Comparison of ENCODE assay signal across 8 cellular contexts in genomic region chr6:170305772-170306323, GRCh38. TPM values are rescaled to one million over a fixed set of nuclear protein-coding genes. Genes with fewer than 3 reads are reported as not detected.
DNase-seq lines count a peak whose midpoint lies in the region; ATAC-seq and TF ChIP-seq lines count a peak whose summit lies in the region.

No MANE protein-coding gene starts in this region.

- WGBS in liver = 21% methylated on average over 31 of the region's 31 CpGs
- WGBS in urinary bladder = 17% methylated on average over 31 of the region's 31 CpGs

- CTCF ChIA-PET in BJ (lab: Yijun Ruan, JAX) = interaction anchor here (0.8 kb wide), 1 partner anchor 474 kb away, joined by 3 read pairs; no protein-coding TSS in a partner anchor

- H3K36me3 ChIP-seq in BJ (ENCODE audit: control insufficient read depth, insufficient read depth, low read length) (no peaks in the 10 kb centered on the region), liver (ENCODE audit: control insufficient read depth in 4 of 4, insufficient read depth in 3 of 4, low read depth in 1 of 4, low read length in 3 of 4) (no peaks in the 10 kb centered on the region), urinary bladder (ENCODE audit: insufficient read depth) (no peaks in the 10 kb centered on the region)

- DNase-seq in BJ (ENCODE audit: low read depth) = no peak
- DNase-seq in activated naive CD8-positive, alpha-beta T cell treated with anti-CD3 and anti-CD28 coated beads, Interleukin-2, amount 10 ng/mL, durations not matched to agents 7 days and 5 days = no peak
- DNase-seq in activated CD4-positive, alpha-beta T cell treated with anti-CD3 and anti-CD28 coated beads for 48 hours = no peak
- DNase-seq in NCI-H2081 treated with DMSO at 0.1 percent for 48 hours (lab: John Stamatoyannopoulos, UW) = no peak
- no peak for DNase-seq in NCI-H2196 (lab: John Stamatoyannopoulos, UW; ENCODE audit: unreplicated experiment)

- peaks cover 7% of the 10 kb centered on the region for H3K9me3 Mint-ChIP-seq in activated naive CD8-positive, alpha-beta T cell treated with anti-CD3 and anti-CD28 coated beads, Interleukin-2, amount 10 ng/mL, durations not matched to agents 7 days and 5 days

- H3K4me1 ChIP-seq in liver (ENCODE audit: control insufficient read depth in 4 of 4, insufficient read depth in 4 of 4, low read length in 3 of 4) (peaks cover 8 to 28% (median 21%) of the 10 kb centered on the region in 4 donors), urinary bladder (ENCODE audit: insufficient read depth) (peaks cover 1% of the 10 kb centered on the region)

- peak overlapping the region; percentile 94 for H3K4me3 Mint-ChIP-seq in activated naive CD8-positive, alpha-beta T cell treated with anti-CD3 and anti-CD28 coated beads, Interleukin-2, amount 10 ng/mL, durations not matched to agents 7 days and 5 days

- POLR2A ChIA-PET in BJ (lab: Charles Lee) = no interaction called here
- POLR2A ChIA-PET in activated naive CD8-positive, alpha-beta T cell treated with anti-CD3 and anti-CD28 coated beads, Interleukin-2, amount 10 ng/mL, durations not matched to agents 7 days and 5 days (lab: Charles Lee) = interaction anchor here (0.8 to 1.0 kb wide), 5 partner anchors 13 to 554 kb away, joined by 3 to 4 read pairs (median 3); partner anchors contain the start of gene PSMB1

- H3K4me3 ChIP-seq in BJ (ENCODE audit: low read depth, low read length) (peak overlapping the region; percentile 93), liver (ENCODE audit: low read depth in 1 of 3, low read length in 3 of 3) (peak overlapping the region; percentile 59 to 66 (median 62)), urinary bladder (ENCODE audit: low read depth, low read length) (peak overlapping the region; percentile 88)

- no peaks in the 10 kb centered on the region for H3K9me3 ChIP-seq in liver (ENCODE audit: control insufficient read depth in 4 of 4, low read length in 3 of 4)

- peak; percentile 22 for ATAC-seq in HG02943 (IDR thresholded peaks at IDR 0.05; ENCODE audit: low read depth, unreplicated experiment)
- no peak for ATAC-seq in activated naive CD8-positive, alpha-beta T cell treated with anti-CD3 and anti-CD28 coated beads, Interleukin-2, amount 10 ng/mL, durations not matched to agents 7 days and 5 days (ENCODE audit: low read depth)

- peaks cover 17% of the 10 kb centered on the region for H3K4me1 Mint-ChIP-seq in activated naive CD8-positive, alpha-beta T cell treated with anti-CD3 and anti-CD28 coated beads, Interleukin-2, amount 10 ng/mL, durations not matched to agents 7 days and 5 days

- no peak overlapping the region for H3K27ac Mint-ChIP-seq in activated naive CD8-positive, alpha-beta T cell treated with anti-CD3 and anti-CD28 coated beads, Interleukin-2, amount 10 ng/mL, durations not matched to agents 7 days and 5 days

- H3K36me3 Mint-ChIP-seq in activated naive CD8-positive, alpha-beta T cell treated with anti-CD3 and anti-CD28 coated beads, Interleukin-2, amount 10 ng/mL, durations not matched to agents 7 days and 5 days = peaks cover 12% of the 10 kb centered on the region

- TF ChIP-seq CTCF in BJ (IDR thresholded peaks at IDR 0.05; ENCODE audit: insufficient read depth, low read depth, low read length) (no peak), liver (IDR thresholded peaks at IDR 0.05; ENCODE audit: low read depth, low read length, missing input control) (no peak)

- H3K27ac ChIP-seq in liver (ENCODE audit: low read depth in 1 of 2, low read length in 2 of 2) (peak overlapping the region in 1 of 2 donors; percentile 38), urinary bladder (ENCODE audit: low read depth) (no peak overlapping the region)

- H3K27me3 ChIP-seq in BJ (ENCODE audit: control insufficient read depth, insufficient read depth, low read length) (no peaks in the 10 kb centered on the region), liver (ENCODE audit: control insufficient read depth in 4 of 4, insufficient read depth in 4 of 4, low read length in 3 of 4) (no peaks in the 10 kb centered on the region)

- peak overlapping the region in 1 of 2 donors; percentile 42 for H3K9ac ChIP-seq in liver (ENCODE audit: low read depth in 1 of 2, low read length in 2 of 2)

- TF ChIP-seq RAD21 in liver (IDR thresholded peaks at IDR 0.05) = no peak

- peaks cover 29% of the 10 kb centered on the region for H3K27me3 Mint-ChIP-seq in activated naive CD8-positive, alpha-beta T cell treated with anti-CD3 and anti-CD28 coated beads, Interleukin-2, amount 10 ng/mL, durations not matched to agents 7 days and 5 days

TF ChIP-seq in liver, 16 proteins besides CTCF, POLR2A, EP300 and RAD21:
- TF ChIP-seq JUND (IDR thresholded peaks at IDR 0.05) = no peak
- no peak for TF ChIP-seq MAX (IDR thresholded peaks at IDR 0.05)
- TF ChIP-seq SP1 (IDR thresholded peaks at IDR 0.05) = no peak
- TF ChIP-seq FOXA1 (IDR thresholded peaks at IDR 0.05) = no peak
- no peak for TF ChIP-seq FOXA2 (IDR thresholded peaks at IDR 0.05)
- TF ChIP-seq, protein P1, sequence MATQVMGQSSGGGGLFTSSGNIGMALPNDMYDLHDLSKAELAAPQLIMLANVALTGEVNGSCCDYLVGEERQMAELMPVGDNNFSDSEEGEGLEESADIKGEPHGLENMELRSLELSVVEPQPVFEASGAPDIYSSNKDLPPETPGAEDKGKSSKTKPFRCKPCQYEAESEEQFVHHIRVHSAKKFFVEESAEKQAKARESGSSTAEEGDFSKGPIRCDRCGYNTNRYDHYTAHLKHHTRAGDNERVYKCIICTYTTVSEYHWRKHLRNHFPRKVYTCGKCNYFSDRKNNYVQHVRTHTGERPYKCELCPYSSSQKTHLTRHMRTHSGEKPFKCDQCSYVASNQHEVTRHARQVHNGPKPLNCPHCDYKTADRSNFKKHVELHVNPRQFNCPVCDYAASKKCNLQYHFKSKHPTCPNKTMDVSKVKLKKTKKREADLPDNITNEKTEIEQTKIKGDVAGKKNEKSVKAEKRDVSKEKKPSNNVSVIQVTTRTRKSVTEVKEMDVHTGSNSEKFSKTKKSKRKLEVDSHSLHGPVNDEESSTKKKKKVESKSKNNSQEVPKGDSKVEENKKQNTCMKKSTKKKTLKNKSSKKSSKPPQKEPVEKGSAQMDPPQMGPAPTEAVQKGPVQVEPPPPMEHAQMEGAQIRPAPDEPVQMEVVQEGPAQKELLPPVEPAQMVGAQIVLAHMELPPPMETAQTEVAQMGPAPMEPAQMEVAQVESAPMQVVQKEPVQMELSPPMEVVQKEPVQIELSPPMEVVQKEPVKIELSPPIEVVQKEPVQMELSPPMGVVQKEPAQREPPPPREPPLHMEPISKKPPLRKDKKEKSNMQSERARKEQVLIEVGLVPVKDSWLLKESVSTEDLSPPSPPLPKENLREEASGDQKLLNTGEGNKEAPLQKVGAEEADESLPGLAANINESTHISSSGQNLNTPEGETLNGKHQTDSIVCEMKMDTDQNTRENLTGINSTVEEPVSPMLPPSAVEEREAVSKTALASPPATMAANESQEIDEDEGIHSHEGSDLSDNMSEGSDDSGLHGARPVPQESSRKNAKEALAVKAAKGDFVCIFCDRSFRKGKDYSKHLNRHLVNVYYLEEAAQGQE (IDR thresholded peaks at IDR 0.05) = no peak
- TF ChIP-seq HNF4G (IDR thresholded peaks at IDR 0.05) = no peak
- no peak for TF ChIP-seq EGR1 (IDR thresholded peaks at IDR 0.05; ENCODE audit: low read depth in 2 of 2)
- no peak for TF ChIP-seq YY1 (IDR thresholded peaks at IDR 0.05)
- no peak for TF ChIP-seq TAF1 (conservative IDR thresholded peaks at IDR 0.05)
- no peak for TF ChIP-seq ATF3 (IDR thresholded peaks at IDR 0.05)
- TF ChIP-seq HNF4A (conservative IDR thresholded peaks at IDR 0.05) = no peak
- no peak for TF ChIP-seq ZBTB33 (IDR thresholded peaks at IDR 0.05)
- TF ChIP-seq NR2F2 (IDR thresholded peaks at IDR 0.05) = no peak
- no peak for TF ChIP-seq GABPA (IDR thresholded peaks at IDR 0.05 in 1 of 2, conservative IDR thresholded peaks at IDR 0.05 in 1 of 2)
- no peak for TF ChIP-seq RXRA (IDR thresholded peaks at IDR 0.05)

RNA-seq across cellular contexts. Expression of gene FAM120B, which starts 0.7 kb away (rescaled TPM):
- polyA plus RNA-seq in BJ (2011; rRNA removed) = 8.8 and 10.2 TPM in 2 replicates
- 20.4 and 22.2 TPM in 2 replicates for polyA minus RNA-seq in BJ (2011; rRNA and poly(A)+ RNA removed)
- 10 to 100 TPM; 34.9 to 35.8 TPM for total RNA-seq in activated naive CD8-positive, alpha-beta T cell treated with anti-CD3 and anti-CD28 coated beads, Interleukin-2, amount 10 ng/mL, durations not matched to agents 7 days and 5 days
- 10 to 100 TPM; 10.5 to 11.1 TPM for total RNA-seq in liver
- 1 to 10 TPM; 6.0 to 7.7 TPM for polyA plus RNA-seq in liver
- total RNA-seq in urinary bladder = 30.3 TPM
- 17.5 TPM for polyA plus RNA-seq in urinary bladder

RNA-seq across cellular contexts. Expression of gene DLL1, which starts 15.0 kb away (rescaled TPM):
- polyA plus RNA-seq in BJ (2011; rRNA removed) (0.29 and 0.53 TPM in 2 replicates), liver (1 to 10 TPM; 1.0 to 1.5 TPM), urinary bladder (22.1 TPM)
- polyA minus RNA-seq in BJ (2011; rRNA and poly(A)+ RNA removed) = 0.14 and 0.15 TPM in 2 replicates
- total RNA-seq in activated naive CD8-positive, alpha-beta T cell treated with anti-CD3 and anti-CD28 coated beads, Interleukin-2, amount 10 ng/mL, durations not matched to agents 7 days and 5 days = 10 to 100 TPM; 15.2 to 15.8 TPM
- total RNA-seq in liver (1 to 10 TPM; 1.8 to 2.3 TPM), urinary bladder (5.9 TPM)
